18 cellular contexts compared by ENCODE assay signal in the genomic region with DNA sequence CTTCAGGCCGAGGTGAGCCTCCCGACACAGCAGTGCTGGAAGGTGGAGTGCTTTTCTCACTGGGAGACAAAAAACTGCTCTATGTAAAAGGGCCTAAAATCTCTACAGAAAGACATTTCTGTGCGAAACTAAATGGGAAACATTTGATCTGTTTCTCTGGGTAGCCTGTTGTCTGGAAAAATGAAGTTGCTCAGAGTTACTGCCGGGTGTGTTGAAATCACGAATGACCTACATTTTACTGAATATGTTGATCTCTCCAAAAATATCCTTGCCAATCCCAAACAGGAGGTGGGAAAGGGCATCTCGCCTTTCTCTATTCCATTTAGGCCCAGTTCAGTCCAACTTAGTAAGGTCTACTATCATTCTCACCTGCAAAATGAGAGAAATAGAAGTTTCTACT. TPM values are rescaled to one million over a fixed set of nuclear protein-coding genes. Genes with fewer than 3 reads are reported as not detected.
A peak's percentile ranks its signal among the peaks of the same experiment; 100 is the strongest.
DNase-seq lines count a peak whose midpoint lies in the region; ATAC-seq, FAIRE-seq and TF ChIP-seq lines count a peak whose summit lies in the region.
"Had no signal": no experiment of that assay in that cellular context is flagged by ENCODE, and none has a peak within 500 bp of the region (broad histone marks: within the 10 kb centered on the region; RNA-seq: fewer than 3 reads in every experiment).

No MANE protein-coding gene starts in this region.

- 31% methylated on average over 6 of the region's 6 CpGs for WGBS in right lobe of liver (ENCODE audit: insufficient coverage, low coverage, low lambda C conversion rate, missing lambda C conversion rate)
- WGBS in body of pancreas, 2 donors, result 81 to 84% methylated on average over 5 to 6 of the region's 6 CpGs

- H3K27me3 Mint-ChIP-seq in activated CD4-positive, alpha-beta T cell treated with anti-CD3 and anti-CD28 coated beads for 36 hours, result no peaks in the 10 kb centered on the region

- no peak for ATAC-seq in activated CD4-positive, alpha-beta T cell treated with anti-CD3 and anti-CD28 coated beads for 36 hours
- ATAC-seq in right lobe of liver (peak; percentile 69 to 86 (median 76)), body of pancreas (no peak)

- H3K9ac ChIP-seq in kidney (ENCODE audit: low read length in 2 of 2), result no peak overlapping the region

- H3K9me3 ChIP-seq in right lobe of liver (no peaks in the 10 kb centered on the region), kidney (ENCODE audit: control insufficient read depth in 1 of 2, low read length in 2 of 2) (no peaks in the 10 kb centered on the region), body of pancreas (no peaks in the 10 kb centered on the region)

- peak overlapping the region; percentile 9 for H3K27ac Mint-ChIP-seq in activated CD4-positive, alpha-beta T cell treated with anti-CD3 and anti-CD28 coated beads for 36 hours

- H3K4me3 Mint-ChIP-seq in activated CD4-positive, alpha-beta T cell treated with anti-CD3 and anti-CD28 coated beads for 36 hours, result no peak overlapping the region

- no peak for TF ChIP-seq CTCF in right lobe of liver (IDR thresholded peaks at IDR 0.05)
- TF ChIP-seq CTCF in kidney (IDR thresholded peaks at IDR 0.05; ENCODE audit: borderline replicate concordance, extremely low read depth, insufficient read depth), result no peak
- no peak for TF ChIP-seq CTCF in D721Med (IDR thresholded peaks at IDR 0.05; ENCODE audit: insufficient read depth, missing control alignments)
- no peak for TF ChIP-seq CTCF in body of pancreas (IDR thresholded peaks at IDR 0.05)

- peaks cover 24% of the 10 kb centered on the region for H3K4me1 Mint-ChIP-seq in activated CD4-positive, alpha-beta T cell treated with anti-CD3 and anti-CD28 coated beads for 36 hours

- H3K27ac ChIP-seq in angular gyrus (ENCODE audit: low read depth, low read length) (peak overlapping the region; percentile 42), right lobe of liver (peak overlapping the region; percentile 51 to 93 (median 90)), kidney (ENCODE audit: low read depth in 2 of 2, low read length in 2 of 2) (no peak overlapping the region), body of pancreas (no peak overlapping the region)
- H3K27ac ChIP-seq: 22Rv1, C4-2B had no signal

- H3K4me3 ChIP-seq in right lobe of liver (peak overlapping the region in 1 of 3 donors; percentile 22), kidney (ENCODE audit: low read length in 2 of 2) (no peak overlapping the region), body of pancreas (no peak overlapping the region)

- peaks cover 56% of the 10 kb centered on the region for H3K36me3 Mint-ChIP-seq in activated CD4-positive, alpha-beta T cell treated with anti-CD3 and anti-CD28 coated beads for 36 hours (ENCODE audit: low read depth)

- CTCF ChIA-PET in activated CD4-positive, alpha-beta T cell treated with anti-CD3 and anti-CD28 coated beads for 36 hours (lab: Charles Lee), result no interaction called here

- FAIRE-seq in kidney (lab: Jason Lieb, UNC), result no peak
- FAIRE-seq in D721Med (lab: Jason Lieb, UNC), result no peak
- FAIRE-seq: H1 had no signal

- POLR2A ChIA-PET in activated CD4-positive, alpha-beta T cell treated with anti-CD3 and anti-CD28 coated beads for 36 hours (lab: Charles Lee), result interaction anchor here (0.7 kb wide), 1 partner anchor 81 kb away, joined by 5 read pairs; no protein-coding TSS in a partner anchor

- H3K36me3 ChIP-seq in right lobe of liver (no peaks in the 10 kb centered on the region), kidney (ENCODE audit: control insufficient read depth in 1 of 2, insufficient read depth in 2 of 2, low read length in 2 of 2) (peaks cover 14 to 22% of the 10 kb centered on the region in 2 donors), body of pancreas (replicated peaks in 1 of 2; ENCODE audit: insufficient read depth in 1 of 2, low read depth in 2 of 2) (no peaks in the 10 kb centered on the region)

- in situ Hi-C loops in G401 (cut with HindIII; ENCODE audit: low sequenced_read_pairs), result no loop called here

- no peaks in the 10 kb centered on the region for H3K27me3 ChIP-seq in right lobe of liver
- no peaks in the 10 kb centered on the region for H3K27me3 ChIP-seq in body of pancreas

- TF ChIP-seq POLR2A in right lobe of liver (IDR thresholded peaks at IDR 0.05) (no peak), body of pancreas (IDR thresholded peaks at IDR 0.05) (no peak)

- DNase-seq in activated CD4-positive, alpha-beta T cell treated with anti-CD3 and anti-CD28 coated beads for 36 hours, result no peak
- DNase-seq in activated CD4-positive, alpha-beta T cell treated with anti-CD3 and anti-CD28 coated beads, Interleukin-2, amount 50 U/mL, for 1 hour, result no peak
- DNase-seq in G401 (ENCODE audit: low spot score) (peak; percentile 57), right lobe of liver (peak in 1 of 3 donors; percentile 57), kidney (no peak), D721Med (ENCODE audit: insufficient read length, low spot score) (no peak), body of pancreas (no peak)
- DNase-seq: AML-193, DMS79 treated with DMSO at 0.1 percent for 48 hours, NCI-H1105 treated with DMSO at 0.1 percent for 48 hours, NCI-H1694 treated with DMSO at 0.1 percent for 48 hours, NCI-H510A treated with DMSO at 0.1 percent for 48 hours, NCI-H774, OCI-M1 had no signal

- no peaks in the 10 kb centered on the region for H3K9me3 Mint-ChIP-seq in activated CD4-positive, alpha-beta T cell treated with anti-CD3 and anti-CD28 coated beads for 36 hours (ENCODE audit: low read depth)

- intact Hi-C loops in activated CD4-positive, alpha-beta T cell treated with anti-CD3 and anti-CD28 coated beads for 36 hours (cut with DNase I, micrococcal nuclease), result no loop called here
- intact Hi-C loops in right lobe of liver (cut with DNase I) (no loop called here), kidney (cut with DNase I) (no loop called here), body of pancreas (cut with DNase I) (no loop called here)

- peaks cover 0 to 39% (median 6%) of the 10 kb centered on the region in 4 donors for H3K4me1 ChIP-seq in right lobe of liver
- peaks cover 0 to 1% of the 10 kb centered on the region in 2 donors for H3K4me1 ChIP-seq in kidney (ENCODE audit: control insufficient read depth in 1 of 2, insufficient read depth in 1 of 2, low read depth in 1 of 2, low read length in 2 of 2)
- H3K4me1 ChIP-seq in body of pancreas, result no peaks in the 10 kb centered on the region

RNA-seq across cellular contexts. Expression of a gene that starts 54.7 kb away (rescaled TPM):
- total RNA-seq in activated CD4-positive, alpha-beta T cell treated with anti-CD3 and anti-CD28 coated beads for 36 hours, result 10 to 100 TPM; 58.4 to 63.2 TPM
- 50.1 and 52.7 TPM in 2 replicates for total RNA-seq in G401 (2014; rRNA removed; shearing (Covaris generic))
- total RNA-seq in right lobe of liver (10 to 100 TPM; 11.7 to 22.1 (median 14.7) TPM), kidney (56.1 TPM), body of pancreas (1 to 10 TPM; 4.0 to 7.0 TPM)
- 23.2 TPM for polyA plus RNA-seq in kidney (ENCODE audit: insufficient read depth, low read depth, low replicate concordance)

Comparison
In these comparisons a context has a peak if more than half of its experiments do, and no peak if none do; other contexts are left out.
1. ATAC-seq: peak in right lobe of liver (4 of 4); none in activated CD4-positive, alpha-beta T cell treated with anti-CD3 and anti-CD28 coated beads for 36 hours (single experiment) and body of pancreas (single experiment).
2. H3K27ac ChIP-seq: peak in angular gyrus (single experiment) and right lobe of liver (3 of 3); none in kidney (0 of 2) and body of pancreas (0 of 4).